ENCODE assay signal across 22 cellular contexts in genomic region chr2:168734199-168734746, GRCh38.
"Had no signal": no experiment of that assay in that cellular context is flagged by ENCODE, and none has a peak within 500 bp of the region (broad histone marks: within the 10 kb centered on the region; RNA-seq: fewer than 3 reads in every experiment).

No MANE protein-coding gene starts in this region.

- H3K4me3 ChIP-seq: adrenal gland, cardiac muscle cell, esophagus muscularis mucosa, lower lobe of right lung, spleen, tibial nerve had no signal

- H3K27me3 ChIP-seq: adrenal gland, cardiac muscle cell, esophagus muscularis mucosa, neutrophil, spleen, tibial nerve had no signal

- H3K4me1 ChIP-seq: adrenal gland, lower lobe of right lung, tibial nerve had no signal

- H3K36me3 ChIP-seq: adrenal gland, cardiac muscle cell, esophagus muscularis mucosa, lower lobe of right lung, neutrophil, spleen, tibial nerve had no signal

- H3K27ac ChIP-seq: adrenal gland, cardiac muscle cell, esophagus muscularis mucosa, lower lobe of right lung, neutrophil, spleen, tibial nerve had no signal

- ATAC-seq: activated CD4-positive, alpha-beta T cell treated with anti-CD3 and anti-CD28 coated beads for 36 hours; lower lobe of right lung; natural killer cell treated with Interleukin-12 subunit alpha and Interleukin-12 subunit beta and Interleukin-15 and Interleukin-18, amount 100 ng/mL, for 72 hours had no signal

- DNase-seq: activated CD4-positive, alpha-beta T cell treated with anti-CD3 and anti-CD28 coated beads for 36 hours; activated CD4-positive, CD25-positive, alpha-beta regulatory T cell; activated CD8-positive, alpha-beta memory T cell treated with anti-CD3 and anti-CD28 coated beads, Interleukin-2, amount 50 U/mL, for 4 hours; activated effector memory CD4-positive, alpha-beta T cell treated with anti-CD3 and anti-CD28 coated beads, Interleukin-2, amount 50 U/mL, for 16 hours; activated naive CD4-positive, alpha-beta T cell treated with anti-CD3 and anti-CD28 coated beads for 36 hours; activated naive CD8-positive, alpha-beta T cell treated with anti-CD3 and anti-CD28 coated beads for 36 hours; activated T-cell treated with anti-CD3 and anti-CD28 coated beads, Interleukin-2, amount 50 U/mL, for 1 hour; adrenal gland; aorta; foreskin melanocyte; hypothalamus; immature natural killer cell; kidney; lower lobe of right lung; mesenchymal stem cell; spleen; stimulated activated naive CD4-positive, alpha-beta T cell treated with Interleukin-2 at 50 U/mL for 16 hours had no signal

- H3K9me3 ChIP-seq: adrenal gland, esophagus muscularis mucosa, lower lobe of right lung, neutrophil, spleen, tibial nerve had no signal
